In the genomic region with DNA sequence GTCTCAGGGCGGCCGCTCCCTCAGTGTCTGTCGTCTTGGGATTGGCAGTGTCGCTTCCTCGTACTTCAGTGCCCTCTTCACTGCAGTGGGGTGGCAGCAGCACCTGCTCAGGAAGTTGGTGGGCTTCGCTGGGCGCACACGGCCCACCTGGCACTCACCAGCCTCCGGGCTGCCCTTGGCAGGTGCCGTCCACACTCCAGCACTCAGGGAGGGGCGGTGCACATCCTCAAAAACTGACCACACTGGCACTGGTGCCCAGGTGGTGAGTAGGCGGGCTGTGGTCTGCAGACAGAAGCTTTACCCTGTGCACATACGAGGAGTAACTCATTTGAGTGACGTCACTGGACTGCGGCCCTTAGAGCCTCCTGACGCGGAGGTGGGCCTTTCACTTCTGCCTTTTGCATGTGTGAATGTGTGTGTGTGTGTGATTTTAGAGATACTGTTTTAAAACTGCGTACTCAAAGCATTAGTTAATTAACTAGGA, we compare ENCODE assay signal across 1 cellular context.
TF ChIP-seq lines count a peak whose summit lies in the region.

No MANE protein-coding gene starts in this region.

TF ChIP-seq in GM12878, 131 proteins besides CTCF, POLR2A, EP300 and RAD21 (continued from another document):
- no peak; the same call in 1 of the 2 replicates for TF ChIP-seq NKRF (conservative IDR thresholded peaks at IDR 0.05)
- peak; percentile 77 for TF ChIP-seq EED (IDR thresholded peaks at IDR 0.05; ENCODE audit: low read depth)
- peak; percentile 72; the same call in 1 of the 2 replicates for TF ChIP-seq BACH1 (IDR thresholded peaks at IDR 0.05; ENCODE audit: borderline replicate concordance)
- TF ChIP-seq DPF2 (IDR thresholded peaks at IDR 0.05): peak; percentile 86
- no peak for TF ChIP-seq ZNF384 (IDR thresholded peaks at IDR 0.05; ENCODE audit: borderline replicate concordance, low read depth, low read length)
- 0 out of 2 replicates have a peak, but pooled peaks have one; percentile 43 for TF ChIP-seq PML (IDR thresholded peaks at IDR 0.05; ENCODE audit: low read length)
- TF ChIP-seq, protein P1, sequence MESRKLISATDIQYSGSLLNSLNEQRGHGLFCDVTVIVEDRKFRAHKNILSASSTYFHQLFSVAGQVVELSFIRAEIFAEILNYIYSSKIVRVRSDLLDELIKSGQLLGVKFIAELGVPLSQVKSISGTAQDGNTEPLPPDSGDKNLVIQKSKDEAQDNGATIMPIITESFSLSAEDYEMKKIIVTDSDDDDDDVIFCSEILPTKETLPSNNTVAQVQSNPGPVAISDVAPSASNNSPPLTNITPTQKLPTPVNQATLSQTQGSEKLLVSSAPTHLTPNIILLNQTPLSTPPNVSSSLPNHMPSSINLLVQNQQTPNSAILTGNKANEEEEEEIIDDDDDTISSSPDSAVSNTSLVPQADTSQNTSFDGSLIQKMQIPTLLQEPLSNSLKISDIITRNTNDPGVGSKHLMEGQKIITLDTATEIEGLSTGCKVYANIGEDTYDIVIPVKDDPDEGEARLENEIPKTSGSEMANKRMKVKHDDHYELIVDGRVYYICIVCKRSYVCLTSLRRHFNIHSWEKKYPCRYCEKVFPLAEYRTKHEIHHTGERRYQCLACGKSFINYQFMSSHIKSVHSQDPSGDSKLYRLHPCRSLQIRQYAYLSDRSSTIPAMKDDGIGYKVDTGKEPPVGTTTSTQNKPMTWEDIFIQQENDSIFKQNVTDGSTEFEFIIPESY (IDR thresholded peaks at IDR 0.05): no peak
- TF ChIP-seq PAX5 (IDR thresholded peaks at IDR 0.05; ENCODE audit: borderline replicate concordance, low read depth, low read length): peak; percentile 91
- TF ChIP-seq IKZF1 (conservative IDR thresholded peaks at IDR 0.05): peak; percentile 72
- no peak for TF ChIP-seq HDGF (IDR thresholded peaks at IDR 0.05)
- TF ChIP-seq EZH2 (IDR thresholded peaks at IDR 0.05; ENCODE audit: borderline replicate concordance, control insufficient read depth, low read depth, low read length): no peak
- peak; percentile 66 for TF ChIP-seq MEF2B (IDR thresholded peaks at IDR 0.05; ENCODE audit: partially characterized antibody, poor library complexity, severe bottlenecking)
TF ChIP-seq in GM12878: peak in this region for 47.
